ENCODE assay signal across 8 cellular contexts in genomic region chr10:32207544-32207943, GRCh38.
A peak's percentile ranks its signal among the peaks of the same experiment; 100 is the strongest.
DNase-seq lines count a peak whose midpoint lies in the region; ATAC-seq and TF ChIP-seq lines count a peak whose summit lies in the region.

No MANE protein-coding gene starts in this region.

- H3K4me3 ChIP-seq in uterus, result no peak overlapping the region

- no peaks in the 10 kb centered on the region for H3K36me3 ChIP-seq in uterus

- H3K27me3 ChIP-seq in uterus, result no peaks in the 10 kb centered on the region

- no peaks in the 10 kb centered on the region for H3K9me3 Mint-ChIP-seq in effector memory CD8-positive, alpha-beta T cell
- H3K9me3 Mint-ChIP-seq in nephron progenitor cell, result peaks cover 4% of the 10 kb centered on the region

- in situ Hi-C loops in Caki2 (cut with HindIII; ENCODE audit: low pct_unique_long_range_greater_than_20kb, low sequenced_read_pairs), result no loop called here

- no peak for TF ChIP-seq POLR2A in uterus (IDR thresholded peaks at IDR 0.05)

- no peak overlapping the region for H3K27ac Mint-ChIP-seq in effector memory CD8-positive, alpha-beta T cell
- no peak overlapping the region for H3K27ac Mint-ChIP-seq in nephron progenitor cell

- DNase-seq in Caki2 (ENCODE audit: low read depth) (peak; percentile 3), NCI-H146 (lab: John Stamatoyannopoulos, UW) (peak; percentile 58), nephron progenitor cell (peak; percentile 29), uterus (no peak)
- peak; percentile 48 to 49 for DNase-seq in activated CD4-positive, alpha-beta T cell treated with anti-CD3 and anti-CD28 coated beads, Interleukin-2, amount 50 U/mL, for 4 hours
- peak; percentile 21 to 44 (median 40) for DNase-seq in effector memory CD8-positive, alpha-beta T cell

- no peaks in the 10 kb centered on the region for H3K4me1 ChIP-seq in uterus

- H3K36me3 Mint-ChIP-seq in effector memory CD8-positive, alpha-beta T cell (ENCODE audit: insufficient read depth), result no peaks in the 10 kb centered on the region
- H3K36me3 Mint-ChIP-seq in nephron progenitor cell (ENCODE audit: low read depth), result no peaks in the 10 kb centered on the region

- intact Hi-C loops in uterus (cut with DNase I; ENCODE audit: low total_unique reads), result no loop called here

- no peaks in the 10 kb centered on the region for H3K4me1 Mint-ChIP-seq in effector memory CD8-positive, alpha-beta T cell (ENCODE audit: low read depth in 2 of 2)
- no peaks in the 10 kb centered on the region for H3K4me1 Mint-ChIP-seq in nephron progenitor cell

- no peak overlapping the region for H3K4me3 Mint-ChIP-seq in effector memory CD8-positive, alpha-beta T cell
- H3K4me3 Mint-ChIP-seq in nephron progenitor cell, result no peak overlapping the region

- H3K27ac ChIP-seq in uterus, result no peak overlapping the region

- peak; percentile 51 for TF ChIP-seq CTCF in nephron progenitor cell (IDR thresholded peaks at IDR 0.05)
- peak in 3 of 4 experiments; percentile 20 to 40 (median 40) for TF ChIP-seq CTCF in uterus (IDR thresholded peaks at IDR 0.05)

- peaks cover 0 to 9% of the 10 kb centered on the region in 2 donors for H3K27me3 Mint-ChIP-seq in effector memory CD8-positive, alpha-beta T cell
- peaks cover 4% of the 10 kb centered on the region for H3K27me3 Mint-ChIP-seq in nephron progenitor cell (ENCODE audit: low read depth, poor library complexity)

- ATAC-seq in GM21529 (IDR thresholded peaks at IDR 0.05; ENCODE audit: unreplicated experiment), result peak; percentile 66
- peak; percentile 78 for ATAC-seq in effector memory CD8-positive, alpha-beta T cell (replicated peaks)
- ATAC-seq in HG03565 (IDR thresholded peaks at IDR 0.05; ENCODE audit: unreplicated experiment), result no peak

- H3K9me3 ChIP-seq in uterus, result no peaks in the 10 kb centered on the region

Comparison
In these comparisons a context has a peak if more than half of its experiments do, and no peak if none do; other contexts are left out.
1. DNase-seq: peak in Caki2 (single experiment), NCI-H146 (single experiment), activated CD4-positive, alpha-beta T cell treated with anti-CD3 and anti-CD28 coated beads, Interleukin-2, amount 50 U/mL, for 4 hours (2 of 2), effector memory CD8-positive, alpha-beta T cell (3 of 3) and nephron progenitor cell (single experiment); none in uterus (0 of 2).